Comparison of ENCODE assay signal across 16 cellular contexts in genomic region chr3:37737134-37737533, GRCh38.
DNase-seq lines count a peak whose midpoint lies in the region; ATAC-seq and TF ChIP-seq lines count a peak whose summit lies in the region.
"Had no signal": no experiment of that assay in that cellular context is flagged by ENCODE, and none has a peak within 500 bp of the region (broad histone marks: within the 10 kb centered on the region; RNA-seq: fewer than 3 reads in every experiment).

No MANE protein-coding gene starts in this region.

- H3K9me3 ChIP-seq in OCI-LY3 (ENCODE audit: insufficient read depth, low read length) = no peaks in the 10 kb centered on the region
- H3K9me3 ChIP-seq: Caco-2, HAP-1 had no signal

- no peak overlapping the region for H2AFZ ChIP-seq in OCI-LY3 (ENCODE audit: low read depth, low read length)

- H3K27ac ChIP-seq in OCI-LY3 (ENCODE audit: low read length) = peak overlapping the region; percentile 6; the same call in 1 of the 2 replicates
- H3K27ac ChIP-seq: C4-2B, SK-N-MC had no signal

- no peaks in the 10 kb centered on the region for H4K20me1 ChIP-seq in OCI-LY3 (ENCODE audit: insufficient read depth, low read length)

- H3K9ac ChIP-seq in OCI-LY3 (ENCODE audit: low read length) = no peak overlapping the region

- peak overlapping the region; percentile 48 for H3K4me2 ChIP-seq in OCI-LY3 (ENCODE audit: low read length)

- H3K27me3 ChIP-seq in OCI-LY3 (ENCODE audit: low read depth, low read length) = peaks cover 3% of the 10 kb centered on the region; the same call in 1 of the 2 replicates

- peak; percentile 39 for DNase-seq in G401 (ENCODE audit: low spot score)
- DNase-seq in left cardiac atrium = no peak
- DNase-seq in COR-L47 (lab: John Stamatoyannopoulos, UW) = no peak
- no peak for DNase-seq in HCEC 1CT
- no peak for DNase-seq in NCI-H1048 (lab: John Stamatoyannopoulos, UW)
- DNase-seq: Caco-2, DMS53, NCI-H1417, NCI-H2029, NCI-H524 had no signal

- in situ Hi-C loops in G401 (cut with HindIII; ENCODE audit: low sequenced_read_pairs) = no loop called here

- H3K79me2 ChIP-seq in OCI-LY3 (ENCODE audit: low read length) = no peaks in the 10 kb centered on the region

- no peak for TF ChIP-seq CTCF in OCI-LY3 (IDR thresholded peaks at IDR 0.05; ENCODE audit: low read depth, low read length)

- ATAC-seq in GM19438 (IDR thresholded peaks at IDR 0.05; ENCODE audit: low read depth, unreplicated experiment) = peak; percentile 39
- peak; percentile 56 to 89 for ATAC-seq in left cardiac atrium
- no peak for ATAC-seq in GM19023 (IDR thresholded peaks at IDR 0.05; ENCODE audit: unreplicated experiment)

- peaks cover 19% of the 10 kb centered on the region for H3K4me1 ChIP-seq in OCI-LY3 (ENCODE audit: low read length)
- H3K4me1 ChIP-seq: HAP-1 had no signal

- intact Hi-C loops in left cardiac atrium (cut with DNase I) = no loop called here

- no peaks in the 10 kb centered on the region for H3K36me3 ChIP-seq in OCI-LY3 (replicated peaks; ENCODE audit: low read depth, low read length)
- H3K36me3 ChIP-seq: HAP-1 had no signal

- no peak overlapping the region for H3K4me3 ChIP-seq in OCI-LY3 (ENCODE audit: low read length)
- H3K4me3 ChIP-seq: HAP-1, SK-N-MC had no signal
